ENCODE assay signal across 8 cellular contexts in the genomic region with DNA sequence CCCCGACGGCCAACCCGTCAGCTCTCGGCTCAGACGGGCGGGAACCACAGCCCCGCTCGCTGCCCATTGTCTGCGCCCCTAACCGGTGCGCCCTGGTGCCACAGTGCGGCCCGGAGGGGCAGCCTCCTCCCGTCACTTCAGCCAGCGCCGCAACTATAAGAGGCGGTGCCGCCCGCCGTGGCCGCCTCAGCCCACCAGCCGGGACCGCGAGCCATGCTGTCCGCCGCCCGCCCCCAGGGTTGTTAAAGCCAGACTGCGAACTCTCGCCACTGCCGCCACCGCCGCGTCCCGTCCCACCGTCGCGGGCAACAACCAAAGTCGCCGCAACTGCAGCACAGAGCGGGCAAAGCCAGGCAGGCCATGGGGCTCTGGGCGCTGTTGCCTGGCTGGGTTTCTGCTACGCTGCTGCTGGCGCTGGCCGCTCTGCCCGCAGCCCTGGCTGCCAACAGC. TPM values are rescaled to one million over a fixed set of nuclear protein-coding genes. Genes with fewer than 3 reads are reported as not detected.
A peak's percentile ranks its signal among the peaks of the same experiment; 100 is the strongest.
DNase-seq lines count a peak whose midpoint lies in the region; ATAC-seq lines count a peak whose summit lies in the region.

A gene (plus strand): TSS at position 32 of the 450 bp plus-strand sequence. CDS start 329 bp downstream, at position 361.

- H3K4me3 ChIP-seq in MG63: no peak within 1 kb of the TSS

- ATAC-seq in GM18511 (IDR thresholded peaks at IDR 0.05; ENCODE audit: unreplicated experiment): peak; percentile 9
- peak; percentile 1 for ATAC-seq in effector memory CD8-positive, alpha-beta T cell (replicated peaks)
- no peak for ATAC-seq in GM19328 (IDR thresholded peaks at IDR 0.05; ENCODE audit: unreplicated experiment)

- peak in 1 of 3 experiments; percentile 19 for DNase-seq in effector memory CD8-positive, alpha-beta T cell
- DNase-seq in posterior vena cava (ENCODE audit: low spot score) (peak; percentile 81), NCI-H128 (lab: John Stamatoyannopoulos, UW; ENCODE audit: unreplicated experiment) (no peak), MG63 (no peak), kidney glomerular epithelial cell (lab: John Stamatoyannopoulos, UW) (no peak)

- no peaks in the 10 kb centered on the region for H3K9me3 ChIP-seq in MG63

- H3K4me3 Mint-ChIP-seq in IgD-negative memory B cell: peak within 1 kb of the TSS; percentile 86 to 96 (median 94)
- peak within 1 kb of the TSS; percentile 86 to 91 for H3K4me3 Mint-ChIP-seq in effector memory CD8-positive, alpha-beta T cell

- no peaks in the 10 kb centered on the region for H3K36me3 ChIP-seq in MG63

- H3K9me3 Mint-ChIP-seq in IgD-negative memory B cell: no peaks in the 10 kb centered on the region
- no peaks in the 10 kb centered on the region for H3K9me3 Mint-ChIP-seq in effector memory CD8-positive, alpha-beta T cell

- H3K27me3 ChIP-seq in MG63: peaks cover 46% of the 10 kb centered on the region

- peaks cover 37% of the 10 kb centered on the region for H3K27me3 Mint-ChIP-seq in IgD-negative memory B cell
- H3K27me3 Mint-ChIP-seq in effector memory CD8-positive, alpha-beta T cell: peaks cover 5 to 10% of the 10 kb centered on the region in 2 donors

- peaks cover 21 to 31% (median 22%) of the 10 kb centered on the region in 3 donors for H3K4me1 Mint-ChIP-seq in IgD-negative memory B cell
- peaks cover 45 to 47% of the 10 kb centered on the region in 2 donors for H3K4me1 Mint-ChIP-seq in effector memory CD8-positive, alpha-beta T cell (ENCODE audit: low read depth in 2 of 2)

- peaks cover 2% of the 10 kb centered on the region for H3K36me3 Mint-ChIP-seq in IgD-negative memory B cell
- H3K36me3 Mint-ChIP-seq in effector memory CD8-positive, alpha-beta T cell (ENCODE audit: insufficient read depth): peaks cover 42% of the 10 kb centered on the region

- intact Hi-C loops in posterior vena cava (cut with DNase I): no loop called here

- peak within 1 kb of the TSS; percentile 65 to 84 (median 83) for H3K27ac Mint-ChIP-seq in IgD-negative memory B cell
- H3K27ac Mint-ChIP-seq in effector memory CD8-positive, alpha-beta T cell: peak within 1 kb of the TSS; percentile 85 to 94

RNA-seq across cellular contexts. Expression of the gene that starts here (rescaled TPM):
- 0.19 TPM for polyA plus RNA-seq in IgD-negative memory B cell
- total RNA-seq in posterior vena cava: not detected
- not detected in 2 replicates for total RNA-seq in MG63 (2014; rRNA removed; shearing (Covaris generic); ENCODE audit: low replicate concordance)

Comparison
In these comparisons a context has a peak if more than half of its experiments do, and no peak if none do; other contexts are left out.
1. Peak in DNase-seq in posterior vena cava; RNA of the gene not detected or under 1 TPM.